Comparison of ENCODE assay signal across 1 cellular context in genomic region chr10:75358835-75359421, GRCh38.
TF ChIP-seq lines count a peak whose summit lies in the region.

No MANE protein-coding gene starts in this region.

TF ChIP-seq in HEK293, 187 proteins besides CTCF, POLR2A, EP300 and RAD21 (continued from another document and continues in another):
- no peak for TF ChIP-seq ZNF280C (tag by site-specific recombination; IDR thresholded peaks at IDR 0.05)
- peak; percentile 94 for TF ChIP-seq ATF2 (tag by site-specific recombination; IDR thresholded peaks at IDR 0.05; ENCODE audit: low read depth)
- TF ChIP-seq TCF7L2 (IDR thresholded peaks at IDR 0.05; ENCODE audit: borderline replicate concordance, low read depth, low read length): peak; percentile 74
- TF ChIP-seq ZNF626 (tag by site-specific recombination; IDR thresholded peaks at IDR 0.05): no peak
- peak; percentile 94 for TF ChIP-seq ZBTB44 (tag by site-specific recombination; IDR thresholded peaks at IDR 0.05)
- no peak for TF ChIP-seq AEBP2 (tag by site-specific recombination; IDR thresholded peaks at IDR 0.05; ENCODE audit: borderline replicate concordance)
- TF ChIP-seq ZNF600 (tag by site-specific recombination; IDR thresholded peaks at IDR 0.05): peak; percentile 85
- 0 out of 2 replicates have a peak, but pooled peaks have one; percentile 64 for TF ChIP-seq KLF7 (tag by site-specific recombination; IDR thresholded peaks at IDR 0.05; ENCODE audit: borderline replicate concordance)
- peak; percentile 68 for TF ChIP-seq ZBTB17 (tag by site-specific recombination; IDR thresholded peaks at IDR 0.05)
- TF ChIP-seq ZNF404 (tag by site-specific recombination; IDR thresholded peaks at IDR 0.05): peak; percentile 6; the same call in 1 of the 2 replicates
- no peak for TF ChIP-seq ZNF140 (tag by site-specific recombination; IDR thresholded peaks at IDR 0.05)
- peak; percentile 95 for TF ChIP-seq PRDM4 (tag by site-specific recombination; IDR thresholded peaks at IDR 0.05)
- TF ChIP-seq SP7 (tag by site-specific recombination; IDR thresholded peaks at IDR 0.05): peak; percentile 98
- peak; percentile 94 for TF ChIP-seq ZSCAN30 (tag by site-specific recombination; IDR thresholded peaks at IDR 0.05)
- TF ChIP-seq ZSCAN16 (tag by site-specific recombination; IDR thresholded peaks at IDR 0.05): no peak
- TF ChIP-seq ZNF843 (tag by site-specific recombination; IDR thresholded peaks at IDR 0.05): peak; percentile 99
- TF ChIP-seq ZBTB26 (tag by site-specific recombination; optimal IDR thresholded peaks at IDR 0.05): peak; percentile 17
- TF ChIP-seq TRIM28 (IDR thresholded peaks at IDR 0.05; ENCODE audit: borderline replicate concordance, low read length): peak; percentile 70; the same call in 1 of the 2 replicates
- TF ChIP-seq ZBTB6 (tag by site-specific recombination; IDR thresholded peaks at IDR 0.05): peak; percentile 23; the same call in 1 of the 2 replicates
- no peak for TF ChIP-seq ZBTB49 (tag by site-specific recombination; IDR thresholded peaks at IDR 0.05; ENCODE audit: low read depth)
- TF ChIP-seq ZNF394 (tag by site-specific recombination; IDR thresholded peaks at IDR 0.05; ENCODE audit: borderline replicate concordance): peak; percentile 72
- no peak for TF ChIP-seq ZNF133 (tag by site-specific recombination; IDR thresholded peaks at IDR 0.05)
- peak; percentile 14 for TF ChIP-seq YY2 (tag by site-specific recombination; IDR thresholded peaks at IDR 0.05)
- TF ChIP-seq HOXA7 (CRISPR knock-in tag; IDR thresholded peaks at IDR 0.05; ENCODE audit: borderline replicate concordance): no peak
- TF ChIP-seq ZNF645 (tag by site-specific recombination; IDR thresholded peaks at IDR 0.05): 0 out of 2 replicates have a peak, but pooled peaks have one; percentile 57
- peak; percentile 84 for TF ChIP-seq ZSCAN18 (tag by site-specific recombination; IDR thresholded peaks at IDR 0.05)
- no peak for TF ChIP-seq ZNF677 (tag by site-specific recombination; IDR thresholded peaks at IDR 0.05)
- peak; percentile 69 for TF ChIP-seq ZNF184 (tag by site-specific recombination; IDR thresholded peaks at IDR 0.05)
- TF ChIP-seq ZNF513 (tag by site-specific recombination; IDR thresholded peaks at IDR 0.05): peak; percentile 50
- peak; percentile 87 for TF ChIP-seq ZFP37 (tag by site-specific recombination; IDR thresholded peaks at IDR 0.05)
- TF ChIP-seq ZNF398 (tag by site-specific recombination; IDR thresholded peaks at IDR 0.05): peak; percentile 89
- TF ChIP-seq ZNF629 (tag by site-specific recombination; IDR thresholded peaks at IDR 0.05): peak; percentile 83
- TF ChIP-seq ZNF747 (tag by site-specific recombination; IDR thresholded peaks at IDR 0.05): no peak
- TF ChIP-seq EGR2 (tag by site-specific recombination; IDR thresholded peaks at IDR 0.05; ENCODE audit: low read depth): no peak
